1 cellular context compared by ENCODE assay signal in genomic region chr5:175823731-175824525, GRCh38.
TF ChIP-seq lines count a peak whose summit lies in the region.

No MANE protein-coding gene starts in this region.

TF ChIP-seq in HEK293, 187 proteins besides CTCF, POLR2A, EP300 and RAD21 (continued from another document):
- TF ChIP-seq ZNF398 (tag by site-specific recombination; IDR thresholded peaks at IDR 0.05) (peak; percentile 54), ZNF19 (tag by site-specific recombination; IDR thresholded peaks at IDR 0.05; ENCODE audit: low read depth) (no peak), EGR2 (tag by site-specific recombination; IDR thresholded peaks at IDR 0.05; ENCODE audit: low read depth) (peak; percentile 95), ZNF292 (tag by site-specific recombination; IDR thresholded peaks at IDR 0.05; ENCODE audit: borderline replicate concordance, low read depth) (no peak), ZNF148 (tag by site-specific recombination; IDR thresholded peaks at IDR 0.05; ENCODE audit: borderline replicate concordance) (no peak), ZSCAN23 (tag by site-specific recombination; IDR thresholded peaks at IDR 0.05) (no peak)
